ENCODE assay signal across 23 cellular contexts in genomic region chr22:23713696-23714595, GRCh38. TPM values are rescaled to one million over a fixed set of nuclear protein-coding genes. Genes with fewer than 3 reads are reported as not detected.
DNase-seq lines count a peak whose midpoint lies in the region; ATAC-seq and TF ChIP-seq lines count a peak whose summit lies in the region.
"Had no signal": no experiment of that assay in that cellular context is flagged by ENCODE, and none has a peak within 500 bp of the region (broad histone marks: within the 10 kb centered on the region; RNA-seq: fewer than 3 reads in every experiment).

No MANE protein-coding gene starts in this region.

- peaks cover 45% of the 10 kb centered on the region for H3K4me1 ChIP-seq in BLaER1

- H3K9me3 ChIP-seq in BLaER1, result no peaks in the 10 kb centered on the region
- H3K9me3 ChIP-seq: vagina had no signal

- intact Hi-C loops in activated CD4-positive, alpha-beta T cell treated with anti-CD3 and anti-CD28 coated beads for 36 hours (cut with DNase I, micrococcal nuclease), result loop anchor here in 1 of 2 experiments (10.0 kb wide), 1 partner anchor 301 kb away; the partner anchor contains the start of gene CABIN1
- intact Hi-C loops in activated T-helper 2 cell treated with anti-CD3 and anti-CD28 coated beads, Interferon-gamma antibody, Interleukin-2, Interleukin-4, amounts not matched to agents 10 μg/mL and 5 μg/mL and 100 μg/mL, durations not matched to agents 14 hours and 24 hours and 36 hours (cut with micrococcal nuclease), result no loop called here
- intact Hi-C loops in natural killer cell (cut with micrococcal nuclease), result no loop called here

- peaks cover 42% of the 10 kb centered on the region for H3K36me3 Mint-ChIP-seq in activated CD4-positive, alpha-beta T cell treated with anti-CD3 and anti-CD28 coated beads for 36 hours (ENCODE audit: low read depth)
- peaks cover 51% of the 10 kb centered on the region for H3K36me3 Mint-ChIP-seq in activated T-helper 2 cell treated with anti-CD3 and anti-CD28 coated beads, Interferon-gamma antibody, Interleukin-2, Interleukin-4, amounts not matched to agents 10 μg/mL and 5 μg/mL and 100 μg/mL, durations not matched to agents 14 hours and 24 hours and 36 hours (ENCODE audit: low read depth)
- peaks cover 27% of the 10 kb centered on the region for H3K36me3 Mint-ChIP-seq in natural killer cell

- H4K20me1 ChIP-seq in BLaER1, result peaks cover 67% of the 10 kb centered on the region

- no peak overlapping the region for H3K4me3 ChIP-seq in BLaER1
- H3K4me3 ChIP-seq: smooth muscle cell, vagina had no signal

- no peak overlapping the region for H3K4me3 Mint-ChIP-seq in activated CD4-positive, alpha-beta T cell treated with anti-CD3 and anti-CD28 coated beads for 36 hours
- H3K4me3 Mint-ChIP-seq in activated T-helper 2 cell treated with anti-CD3 and anti-CD28 coated beads, Interferon-gamma antibody, Interleukin-2, Interleukin-4, amounts not matched to agents 10 μg/mL and 5 μg/mL and 100 μg/mL, durations not matched to agents 14 hours and 24 hours and 36 hours (ENCODE audit: low read depth), result peak overlapping the region; percentile 35
- H3K4me3 Mint-ChIP-seq in natural killer cell, result peak overlapping the region; percentile 49

- CTCF ChIA-PET in activated CD4-positive, alpha-beta T cell treated with anti-CD3 and anti-CD28 coated beads for 36 hours (lab: Charles Lee), result interaction anchor here (0.9 kb wide), 1 partner anchor 20 kb away, joined by 4 read pairs; no protein-coding TSS in a partner anchor

- H3K4me1 Mint-ChIP-seq in activated CD4-positive, alpha-beta T cell treated with anti-CD3 and anti-CD28 coated beads for 36 hours, result peaks cover 39% of the 10 kb centered on the region
- peaks cover 32% of the 10 kb centered on the region for H3K4me1 Mint-ChIP-seq in activated T-helper 2 cell treated with anti-CD3 and anti-CD28 coated beads, Interferon-gamma antibody, Interleukin-2, Interleukin-4, amounts not matched to agents 10 μg/mL and 5 μg/mL and 100 μg/mL, durations not matched to agents 14 hours and 24 hours and 36 hours (ENCODE audit: low read depth)
- H3K4me1 Mint-ChIP-seq in natural killer cell, result peaks cover 32 to 44% of the 10 kb centered on the region in 2 donors

- peak; percentile 44 for DNase-seq in activated CD4-positive, alpha-beta T cell treated with anti-CD3 and anti-CD28 coated beads for 36 hours
- no peak for DNase-seq in activated CD4-positive, alpha-beta T cell treated with anti-CD3 and anti-CD28 coated beads, Interleukin-2, amount 50 U/mL, for 48 hours
- DNase-seq in activated T-helper 2 cell treated with anti-CD3 and anti-CD28 coated beads, Interferon-gamma antibody, Interleukin-2, Interleukin-4, amounts not matched to agents 10 μg/mL and 5 μg/mL and 100 μg/mL, durations not matched to agents 14 hours and 24 hours and 36 hours (ENCODE audit: low spot score), result no peak
- DNase-seq in natural killer cell, result no peak
- DNase-seq in GM19240 (ENCODE audit: insufficient read length, low spot score), result no peak
- no peak for DNase-seq in omental fat pad (ENCODE audit: low spot score)
- no peak for DNase-seq in NCI-H774 (lab: John Stamatoyannopoulos, UW)
- DNase-seq: central memory CD4-positive, alpha-beta T cell; DMS153; erythroblast; foreskin melanocyte; GDM1; H7; NCI-H1105 treated with DMSO at 0.1 percent for 48 hours; NCI-H510A treated with DMSO at 0.1 percent for 48 hours; stimulated activated CD4-positive, alpha-beta T cell treated with anti-CD3 and anti-CD28 coated beads, Interleukin-4, amount 100 ng/mL, for 4 hours had no signal

- H3K9me3 Mint-ChIP-seq in activated CD4-positive, alpha-beta T cell treated with anti-CD3 and anti-CD28 coated beads for 36 hours (ENCODE audit: low read depth), result no peaks in the 10 kb centered on the region
- H3K9me3 Mint-ChIP-seq in activated T-helper 2 cell treated with anti-CD3 and anti-CD28 coated beads, Interferon-gamma antibody, Interleukin-2, Interleukin-4, amounts not matched to agents 10 μg/mL and 5 μg/mL and 100 μg/mL, durations not matched to agents 14 hours and 24 hours and 36 hours, result no peaks in the 10 kb centered on the region
- H3K9me3 Mint-ChIP-seq in natural killer cell, result no peaks in the 10 kb centered on the region

- no peak for ATAC-seq in activated CD4-positive, alpha-beta T cell treated with anti-CD3 and anti-CD28 coated beads for 36 hours
- ATAC-seq in natural killer cell (no peak), omental fat pad (ENCODE audit: low FRiP score) (no peak)
- ATAC-seq: Right ventricle myocardium inferior had no signal

- H3K27ac Mint-ChIP-seq in activated CD4-positive, alpha-beta T cell treated with anti-CD3 and anti-CD28 coated beads for 36 hours, result peak overlapping the region; percentile 30
- H3K27ac Mint-ChIP-seq in activated T-helper 2 cell treated with anti-CD3 and anti-CD28 coated beads, Interferon-gamma antibody, Interleukin-2, Interleukin-4, amounts not matched to agents 10 μg/mL and 5 μg/mL and 100 μg/mL, durations not matched to agents 14 hours and 24 hours and 36 hours, result no peak overlapping the region
- H3K27ac Mint-ChIP-seq in natural killer cell, result peak overlapping the region; percentile 45 to 63

- TF ChIP-seq CTCF in natural killer cell (IDR thresholded peaks at IDR 0.05), result no peak
- TF ChIP-seq CTCF in omental fat pad (IDR thresholded peaks at IDR 0.05), result no peak

- peaks cover 65% of the 10 kb centered on the region for H3K36me3 ChIP-seq in BLaER1

- peak overlapping the region; percentile 32 for H3K9ac ChIP-seq in BLaER1

- H3K4me2 ChIP-seq in BLaER1, result peak overlapping the region; percentile 62
- H3K4me2 ChIP-seq: smooth muscle cell had no signal

- H3K27ac ChIP-seq in BLaER1, result peak overlapping the region; percentile 56
- H3K27ac ChIP-seq: vagina had no signal

- POLR2A ChIA-PET in activated CD4-positive, alpha-beta T cell treated with anti-CD3 and anti-CD28 coated beads for 36 hours (lab: Charles Lee), result interaction anchor here (0.6 to 1.0 kb wide), 3 partner anchors 18 to 170 kb away, joined by 3 read pairs; partner anchors contain the start of gene ZNF70

- no peaks in the 10 kb centered on the region for H3K27me3 Mint-ChIP-seq in activated CD4-positive, alpha-beta T cell treated with anti-CD3 and anti-CD28 coated beads for 36 hours
- H3K27me3 Mint-ChIP-seq in activated T-helper 2 cell treated with anti-CD3 and anti-CD28 coated beads, Interferon-gamma antibody, Interleukin-2, Interleukin-4, amounts not matched to agents 10 μg/mL and 5 μg/mL and 100 μg/mL, durations not matched to agents 14 hours and 24 hours and 36 hours (ENCODE audit: low read depth), result no peaks in the 10 kb centered on the region
- no peaks in the 10 kb centered on the region for H3K27me3 Mint-ChIP-seq in natural killer cell (ENCODE audit: low read depth in 2 of 2)

- H3K27me3 ChIP-seq in BLaER1, result no peaks in the 10 kb centered on the region
- H3K27me3 ChIP-seq: vagina had no signal

RNA-seq across cellular contexts. Expression of gene RGL4, which starts 23.1 kb away (rescaled TPM):
- 10 to 100 TPM; 13.5 to 14.6 TPM for total RNA-seq in activated CD4-positive, alpha-beta T cell treated with anti-CD3 and anti-CD28 coated beads for 36 hours
- total RNA-seq in activated T-helper 2 cell treated with anti-CD3 and anti-CD28 coated beads, Interferon-gamma antibody, Interleukin-2, Interleukin-4, amounts not matched to agents 10 μg/mL and 5 μg/mL and 100 μg/mL, durations not matched to agents 14 hours and 24 hours and 36 hours, result 4.9 and 5.7 TPM in 2 replicates
- total RNA-seq in natural killer cell, result 10 to 100 TPM; 11.6 to 14.5 (median 12.7) TPM
- total RNA-seq in omental fat pad, result 1 to 10 TPM in 2 of 4 donors, under 1 TPM in 1, not detected in 1; 0.38 to 6.9 (median 1.3) TPM
- total RNA-seq: A172, H7, kidney epithelial cell, Right ventricle myocardium inferior, smooth muscle cell, vagina had no signal

RNA-seq across cellular contexts. Expression of gene ZNF70, which starts 37.0 kb away (rescaled TPM):
- total RNA-seq in activated CD4-positive, alpha-beta T cell treated with anti-CD3 and anti-CD28 coated beads for 36 hours, result 1 to 10 TPM; 1.6 to 1.7 TPM
- 2.7 and 2.9 TPM in 2 replicates for total RNA-seq in activated T-helper 2 cell treated with anti-CD3 and anti-CD28 coated beads, Interferon-gamma antibody, Interleukin-2, Interleukin-4, amounts not matched to agents 10 μg/mL and 5 μg/mL and 100 μg/mL, durations not matched to agents 14 hours and 24 hours and 36 hours
- total RNA-seq in natural killer cell, result 1 to 10 TPM; 7.4 to 9.1 (median 7.7) TPM
- 1 to 10 TPM; 2.8 to 5.1 (median 4.0) TPM for total RNA-seq in omental fat pad

RNA-seq across cellular contexts. Expression of gene VPREB3, which starts 40.3 kb away (rescaled TPM):
- under 1 TPM in 1 of 2 experiments, not detected in 1; 0.80 TPM for total RNA-seq in activated CD4-positive, alpha-beta T cell treated with anti-CD3 and anti-CD28 coated beads for 36 hours
- 0.55 TPM in 1 of 2 replicates, not detected in the other for total RNA-seq in activated T-helper 2 cell treated with anti-CD3 and anti-CD28 coated beads, Interferon-gamma antibody, Interleukin-2, Interleukin-4, amounts not matched to agents 10 μg/mL and 5 μg/mL and 100 μg/mL, durations not matched to agents 14 hours and 24 hours and 36 hours
- total RNA-seq in natural killer cell (not detected), omental fat pad (not detected)
- total RNA-seq: A172; H7; kidney epithelial cell; smooth muscle cell; T-helper 2 cell treated with Interferon-gamma antibody and Interleukin-4, amounts not matched to agents 100 ng/mL and 5 ng/mL, for 36 hours; vagina had no signal

RNA-seq across cellular contexts. Expression of gene C22orf15, which starts 48.8 kb away (rescaled TPM):
- total RNA-seq in activated CD4-positive, alpha-beta T cell treated with anti-CD3 and anti-CD28 coated beads for 36 hours, result 1 to 10 TPM in 1 of 2 experiments, under 1 TPM in 1; 0.30 to 1.3 TPM
- total RNA-seq in activated T-helper 2 cell treated with anti-CD3 and anti-CD28 coated beads, Interferon-gamma antibody, Interleukin-2, Interleukin-4, amounts not matched to agents 10 μg/mL and 5 μg/mL and 100 μg/mL, durations not matched to agents 14 hours and 24 hours and 36 hours, result 0.23 and 0.52 TPM in 2 replicates
- total RNA-seq in natural killer cell, result not detected
- total RNA-seq in omental fat pad, result not detected
- total RNA-seq: kidney epithelial cell, Right ventricle myocardium inferior, smooth muscle cell, vagina had no signal

RNA-seq across cellular contexts. Expression of gene CHCHD10, which starts 53.8 kb away (rescaled TPM):
- total RNA-seq in activated CD4-positive, alpha-beta T cell treated with anti-CD3 and anti-CD28 coated beads for 36 hours, result 100 to 1,000 TPM; 131 to 134 TPM
- 108 and 111 TPM in 2 replicates for total RNA-seq in activated T-helper 2 cell treated with anti-CD3 and anti-CD28 coated beads, Interferon-gamma antibody, Interleukin-2, Interleukin-4, amounts not matched to agents 10 μg/mL and 5 μg/mL and 100 μg/mL, durations not matched to agents 14 hours and 24 hours and 36 hours
- 10 to 100 TPM in 2 of 3 donors, 1 to 10 TPM in 1; 9.3 to 22.5 (median 13.8) TPM for total RNA-seq in natural killer cell
- total RNA-seq in omental fat pad, result 10 to 100 TPM; 19.9 to 61.2 (median 31.2) TPM
